In the genomic region with DNA sequence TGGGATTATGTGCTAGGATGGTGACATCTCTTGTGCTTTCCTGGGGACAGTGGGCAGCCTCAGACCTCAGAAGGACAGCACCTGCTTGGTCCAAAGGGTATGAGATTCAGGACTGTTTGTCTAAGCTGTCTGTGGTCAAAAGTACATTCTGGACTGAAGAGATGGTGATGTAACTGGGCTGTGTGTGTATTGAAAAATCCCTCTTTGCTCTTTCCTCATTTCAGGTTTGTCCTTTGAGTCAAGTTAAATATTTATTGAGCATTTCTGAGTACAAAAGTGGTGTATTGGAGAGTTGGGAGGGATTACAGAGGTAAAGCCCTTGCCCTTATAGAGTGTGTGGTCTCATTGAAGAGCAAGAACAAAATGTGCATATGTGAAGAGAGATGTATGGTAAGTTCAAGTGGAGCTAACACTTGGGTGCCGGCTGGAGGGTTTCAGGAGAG, we compare ENCODE assay signal across 1 cellular context.
A peak's percentile ranks its signal among the peaks of the same experiment; 100 is the strongest.
TF ChIP-seq lines count a peak whose summit lies in the region.

No MANE protein-coding gene starts in this region.

TF ChIP-seq in liver, 16 proteins besides CTCF, POLR2A, EP300 and RAD21 (continued from another document):
- TF ChIP-seq, protein P1, sequence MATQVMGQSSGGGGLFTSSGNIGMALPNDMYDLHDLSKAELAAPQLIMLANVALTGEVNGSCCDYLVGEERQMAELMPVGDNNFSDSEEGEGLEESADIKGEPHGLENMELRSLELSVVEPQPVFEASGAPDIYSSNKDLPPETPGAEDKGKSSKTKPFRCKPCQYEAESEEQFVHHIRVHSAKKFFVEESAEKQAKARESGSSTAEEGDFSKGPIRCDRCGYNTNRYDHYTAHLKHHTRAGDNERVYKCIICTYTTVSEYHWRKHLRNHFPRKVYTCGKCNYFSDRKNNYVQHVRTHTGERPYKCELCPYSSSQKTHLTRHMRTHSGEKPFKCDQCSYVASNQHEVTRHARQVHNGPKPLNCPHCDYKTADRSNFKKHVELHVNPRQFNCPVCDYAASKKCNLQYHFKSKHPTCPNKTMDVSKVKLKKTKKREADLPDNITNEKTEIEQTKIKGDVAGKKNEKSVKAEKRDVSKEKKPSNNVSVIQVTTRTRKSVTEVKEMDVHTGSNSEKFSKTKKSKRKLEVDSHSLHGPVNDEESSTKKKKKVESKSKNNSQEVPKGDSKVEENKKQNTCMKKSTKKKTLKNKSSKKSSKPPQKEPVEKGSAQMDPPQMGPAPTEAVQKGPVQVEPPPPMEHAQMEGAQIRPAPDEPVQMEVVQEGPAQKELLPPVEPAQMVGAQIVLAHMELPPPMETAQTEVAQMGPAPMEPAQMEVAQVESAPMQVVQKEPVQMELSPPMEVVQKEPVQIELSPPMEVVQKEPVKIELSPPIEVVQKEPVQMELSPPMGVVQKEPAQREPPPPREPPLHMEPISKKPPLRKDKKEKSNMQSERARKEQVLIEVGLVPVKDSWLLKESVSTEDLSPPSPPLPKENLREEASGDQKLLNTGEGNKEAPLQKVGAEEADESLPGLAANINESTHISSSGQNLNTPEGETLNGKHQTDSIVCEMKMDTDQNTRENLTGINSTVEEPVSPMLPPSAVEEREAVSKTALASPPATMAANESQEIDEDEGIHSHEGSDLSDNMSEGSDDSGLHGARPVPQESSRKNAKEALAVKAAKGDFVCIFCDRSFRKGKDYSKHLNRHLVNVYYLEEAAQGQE (IDR thresholded peaks at IDR 0.05) = peak; percentile 92
- TF ChIP-seq, protein P2, sequence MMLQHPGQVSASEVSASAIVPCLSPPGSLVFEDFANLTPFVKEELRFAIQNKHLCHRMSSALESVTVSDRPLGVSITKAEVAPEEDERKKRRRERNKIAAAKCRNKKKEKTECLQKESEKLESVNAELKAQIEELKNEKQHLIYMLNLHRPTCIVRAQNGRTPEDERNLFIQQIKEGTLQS (IDR thresholded peaks at IDR 0.05) = peak; percentile 97
- peak in 1 of 2 donors; percentile 67 for TF ChIP-seq EGR1 (IDR thresholded peaks at IDR 0.05; ENCODE audit: low read depth in 2 of 2)
